Comparison of ENCODE assay signal across 8 cellular contexts in the genomic region with DNA sequence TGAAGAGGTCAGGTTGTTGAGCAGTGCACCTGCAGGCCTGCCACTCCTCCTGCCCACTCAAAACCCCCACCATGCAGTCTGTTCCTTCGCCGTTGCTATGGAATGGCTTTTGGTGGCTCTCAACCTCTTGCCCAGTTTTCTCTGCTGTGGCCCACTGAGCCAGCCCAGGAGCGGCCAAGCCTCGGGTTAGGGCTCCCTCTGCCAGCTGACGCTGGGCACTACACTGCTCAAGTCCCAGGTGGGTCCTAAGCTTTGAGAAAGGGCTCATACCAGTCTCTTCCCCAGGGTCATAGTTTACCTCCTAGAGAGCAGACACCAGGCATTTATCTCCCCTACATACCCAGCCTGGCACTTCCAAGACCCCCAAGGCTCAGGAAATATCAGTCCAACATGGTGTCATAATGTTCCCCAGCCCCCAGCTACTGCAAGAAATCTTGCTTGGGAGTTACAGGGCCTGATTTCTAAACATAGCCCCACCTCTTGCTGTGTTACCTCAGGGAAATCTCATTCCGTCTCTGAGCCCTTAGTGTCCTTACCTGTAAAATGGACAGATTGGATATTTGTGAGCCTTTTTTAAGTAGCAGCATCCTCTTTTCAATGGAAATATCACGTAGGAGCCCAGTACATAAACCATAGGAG. TPM values are rescaled to one million over a fixed set of nuclear protein-coding genes. Genes with fewer than 3 reads are reported as not detected.
A peak's percentile ranks its signal among the peaks of the same experiment; 100 is the strongest.
DNase-seq lines count a peak whose midpoint lies in the region; ATAC-seq and TF ChIP-seq lines count a peak whose summit lies in the region.

No MANE protein-coding gene starts in this region.

- no peaks in the 10 kb centered on the region for H3K27me3 ChIP-seq in DND-41 (ENCODE audit: insufficient read depth, low read length, poor library complexity)

- H3K4me2 ChIP-seq in DND-41 (ENCODE audit: insufficient read depth, low read length) = no peak overlapping the region

- peak; percentile 29 for DNase-seq in DND-41
- DNase-seq in SW480 (ENCODE audit: low spot score) = peak; percentile 42
- DNase-seq in epidermal melanocyte (ENCODE audit: insufficient read length, low spot score) = peak; percentile 82
- peak; percentile 83 for DNase-seq in midbrain (lab: John Stamatoyannopoulos, UW)
- DNase-seq in omental fat pad (ENCODE audit: low spot score) = no peak

- no peak overlapping the region for H3K27ac ChIP-seq in DND-41 (ENCODE audit: low read length)

- TF ChIP-seq CTCF in DND-41 (IDR thresholded peaks at IDR 0.05; ENCODE audit: borderline replicate concordance, extremely low read depth, low read length, poor library complexity, severe bottlenecking) = peak; percentile 66
- TF ChIP-seq CTCF in LNCAP (IDR thresholded peaks at IDR 0.05) = peak; percentile 80
- no peak for TF ChIP-seq CTCF in omental fat pad (IDR thresholded peaks at IDR 0.05)

- H3K9ac ChIP-seq in DND-41 (ENCODE audit: low read depth, low read length) = no peak overlapping the region

- no peaks in the 10 kb centered on the region for H3K4me1 ChIP-seq in DND-41 (ENCODE audit: insufficient read depth, low read length)

- no peaks in the 10 kb centered on the region for H3K36me3 ChIP-seq in DND-41 (ENCODE audit: insufficient read depth, low read length)

- H3K4me3 ChIP-seq in DND-41 (ENCODE audit: low read depth in 1 of 2, low read length in 2 of 2) = no peak overlapping the region

- H3K79me2 ChIP-seq in DND-41 (ENCODE audit: insufficient read depth, low read length) = no peaks in the 10 kb centered on the region

- H4K20me1 ChIP-seq in DND-41 (ENCODE audit: insufficient read depth, low read length) = no peaks in the 10 kb centered on the region; the same call in 1 of the 2 replicates

- H3K9me3 ChIP-seq in DND-41 (ENCODE audit: insufficient read depth, low read length, severe bottlenecking) = no peaks in the 10 kb centered on the region

- no peak overlapping the region for H2AFZ ChIP-seq in DND-41 (ENCODE audit: low read depth, low read length)

- ATAC-seq in DND-41 (ENCODE audit: insufficient read depth, low read depth) = peak; percentile 65; the same call in 1 of the 3 replicates
- peak; percentile 66 for ATAC-seq in GM19455 (IDR thresholded peaks at IDR 0.05; ENCODE audit: unreplicated experiment)
- ATAC-seq in HG03108 (IDR thresholded peaks at IDR 0.05; ENCODE audit: unreplicated experiment) = no peak
- no peak for ATAC-seq in omental fat pad (ENCODE audit: low FRiP score)

RNA-seq across cellular contexts. Expression of gene TSPAN11, which starts 59.4 kb away (rescaled TPM):
- 1 to 10 TPM in 2 of 4 donors, under 1 TPM in 2; 0.12 to 1.4 (median 1.2) TPM for total RNA-seq in omental fat pad

Comparison
In these comparisons a context has a peak if more than half of its experiments do, and no peak if none do; other contexts are left out.
1. ATAC-seq: peak in DND-41 (single experiment) and GM19455 (single experiment); none in HG03108 (single experiment) and omental fat pad (single experiment).
2. CTCF ChIP-seq: peak in DND-41 (single experiment) and LNCAP (single experiment); none in omental fat pad (0 of 3).